In the genomic region with DNA sequence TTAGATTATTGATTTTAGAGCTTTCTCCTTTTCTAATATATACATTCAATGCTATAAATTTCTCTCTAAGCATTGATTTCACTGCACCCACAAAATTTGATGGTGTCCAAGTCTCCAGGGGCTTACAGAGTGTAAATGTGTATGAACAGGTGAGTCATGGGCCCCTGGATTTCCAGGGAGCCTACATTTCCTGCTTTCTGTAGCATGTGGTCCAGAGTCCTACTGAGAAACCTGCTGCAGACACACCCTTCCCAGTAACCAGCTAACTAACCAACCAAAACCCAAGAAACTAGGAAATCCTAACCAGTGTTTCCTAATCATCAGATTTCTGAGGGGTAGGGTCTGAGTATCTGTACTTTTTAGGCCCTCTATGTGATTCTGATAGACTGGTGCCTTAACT, we compare ENCODE assay signal across 25 cellular contexts. TPM values are rescaled to one million over a fixed set of nuclear protein-coding genes. Genes with fewer than 3 reads are reported as not detected.
DNase-seq lines count a peak whose midpoint lies in the region; ATAC-seq and TF ChIP-seq lines count a peak whose summit lies in the region.
"Had no signal": no experiment of that assay in that cellular context is flagged by ENCODE, and none has a peak within 500 bp of the region (broad histone marks: within the 10 kb centered on the region; RNA-seq: fewer than 3 reads in every experiment).

No MANE protein-coding gene starts in this region.

- no peak overlapping the region for H3K27ac ChIP-seq in mammary epithelial cell (ENCODE audit: insufficient read depth, low read depth, low read length)
- no peak overlapping the region for H3K27ac ChIP-seq in tibial nerve
- H3K27ac ChIP-seq: GM23248 had no signal

- H3K36me3 ChIP-seq in mammary epithelial cell (ENCODE audit: insufficient read depth, low read length) (no peaks in the 10 kb centered on the region), tibial nerve (no peaks in the 10 kb centered on the region)
- H3K36me3 ChIP-seq: BE2C had no signal

- H3K4me3 Mint-ChIP-seq in MCF 10A (ENCODE audit: unreplicated experiment): no peak overlapping the region
- no peak overlapping the region for H3K4me3 Mint-ChIP-seq in stimulated activated effector memory CD8-positive, alpha-beta T cell treated with anti-CD3 and anti-CD28 coated beads, Interleukin-12 subunit alpha, Interleukin-12 subunit beta, amount 100 ng/mL, for 72 hours
- H3K4me3 Mint-ChIP-seq: CD14-positive monocyte; CD8-positive, alpha-beta memory T cell had no signal

- H3K79me2 ChIP-seq in mammary epithelial cell (ENCODE audit: insufficient read depth, low read length): no peaks in the 10 kb centered on the region

- ATAC-seq in stimulated activated effector memory CD8-positive, alpha-beta T cell treated with anti-CD3 and anti-CD28 coated beads, Interleukin-12 subunit alpha, Interleukin-12 subunit beta, amount 100 ng/mL, for 72 hours: no peak
- ATAC-seq: Panc1 had no signal

- CTCF ChIA-PET in mammary epithelial cell (lab: Charles Lee; ENCODE audit: low non-redundant PET): no interaction called here
- CTCF ChIA-PET in MCF 10A (lab: Yijun Ruan, JAX): interaction anchor here (0.6 to 0.9 kb wide), 2 partner anchors 27 to 149 kb away, joined by 3 read pairs; no protein-coding TSS in a partner anchor

- H3K9me3 ChIP-seq in mammary epithelial cell (replicated peaks; ENCODE audit: insufficient read depth, low read length) (no peaks in the 10 kb centered on the region), tibial nerve (no peaks in the 10 kb centered on the region)
- H3K9me3 ChIP-seq: BE2C had no signal

- BruUV-seq in mammary epithelial cell (replicated peaks; lab: Mats Ljungman, UMichigan): no TSS peak
- BruUV-seq in MCF 10A (replicated peaks; lab: Mats Ljungman, UMichigan): no TSS peak

- peaks cover 9% of the 10 kb centered on the region for H3K4me1 ChIP-seq in mammary epithelial cell (ENCODE audit: insufficient read depth, low read length)
- no peaks in the 10 kb centered on the region for H3K4me1 ChIP-seq in tibial nerve
- H3K4me1 ChIP-seq: BE2C had no signal

- in situ Hi-C loops in mammary epithelial cell (cut with MboI; ENCODE audit: low sequenced_read_pairs in 2 of 2): no loop called here

- DNase-seq in mammary epithelial cell: peak; percentile 32
- DNase-seq in MCF 10A (ENCODE audit: unreplicated experiment): no peak
- peak; percentile 46 for DNase-seq in epithelial cell of esophagus (ENCODE audit: low read depth)
- DNase-seq in kidney tubule cell (ENCODE audit: low spot score): peak; percentile 51
- DNase-seq in tibial nerve (ENCODE audit: low spot score in 2 of 2): no peak
- DNase-seq in activated CD4-positive, alpha-beta T cell treated with anti-CD3 and anti-CD28 coated beads, Interleukin-2, amount 50 U/mL, for 4 hours: no peak
- no peak for DNase-seq in dedifferentiated amniotic fluid mesenchymal stem cell (ENCODE audit: extremely low spot score)
- DNase-seq in stimulated activated effector memory CD8-positive, alpha-beta T cell treated with anti-CD3 and anti-CD28 coated beads, Interleukin-12 subunit alpha, Interleukin-12 subunit beta, amount 100 ng/mL, for 72 hours (ENCODE audit: low spot score in 2 of 2): no peak
- DNase-seq: 8988T; ACHN; BE2C; CD8-positive, alpha-beta memory T cell; GM23248; H7; NCI-H1092 treated with DMSO at 0.1 percent for 48 hours; NCI-H1436; NCI-H187; NCI-H2081 treated with DMSO at 0.1 percent for 48 hours; NCI-H2171; NCI-H226; NCI-H510A; NCI-H69; SHP77 treated with DMSO at 0.1 percent for 48 hours had no signal

- dilution Hi-C loops in mammary epithelial cell (cut with HindIII; ENCODE audit: low sequenced_read_pairs): no loop called here

- POLR2A ChIA-PET in MCF 10A (lab: Yijun Ruan, JAX): interaction anchor here (0.9 to 1.3 kb wide), 4 partner anchors 25 to 41 kb away, joined by 3 to 6 read pairs (median 3); no protein-coding TSS in a partner anchor

- H4K20me1 ChIP-seq in mammary epithelial cell (ENCODE audit: insufficient read depth, low read length): no peaks in the 10 kb centered on the region

- no peak overlapping the region for H3K9ac ChIP-seq in mammary epithelial cell (ENCODE audit: insufficient read depth, low read length)
- H3K9ac ChIP-seq: GM23248 had no signal

- H3K4me3 ChIP-seq in mammary epithelial cell (replicated peaks in 1 of 3; ENCODE audit: insufficient read depth in 1 of 3, low read depth in 2 of 3, low read length in 3 of 3) (no peak overlapping the region), epithelial cell of esophagus (ENCODE audit: low read length) (no peak overlapping the region), tibial nerve (no peak overlapping the region)
- H3K4me3 ChIP-seq: GM23248 had no signal

- intact Hi-C loops in mammary epithelial cell (cut with micrococcal nuclease): no loop called here
- intact Hi-C loops in MCF 10A (cut with micrococcal nuclease): no loop called here

- peak overlapping the region; percentile 63 for H2AFZ ChIP-seq in mammary epithelial cell (ENCODE audit: low read depth, low read length)
- H2AFZ ChIP-seq: GM23248 had no signal

- H3K27me3 ChIP-seq in mammary epithelial cell (ENCODE audit: insufficient read depth, low read length) (no peaks in the 10 kb centered on the region), tibial nerve (no peaks in the 10 kb centered on the region)
- H3K27me3 ChIP-seq: BE2C had no signal

- H3K27ac Mint-ChIP-seq in MCF 10A (ENCODE audit: low read depth, unreplicated experiment): no peak overlapping the region
- H3K27ac Mint-ChIP-seq in stimulated activated effector memory CD8-positive, alpha-beta T cell treated with anti-CD3 and anti-CD28 coated beads, Interleukin-12 subunit alpha, Interleukin-12 subunit beta, amount 100 ng/mL, for 72 hours: no peak overlapping the region
- H3K27ac Mint-ChIP-seq: CD14-positive monocyte; CD8-positive, alpha-beta memory T cell had no signal

- no peak overlapping the region for H3K4me2 ChIP-seq in mammary epithelial cell (ENCODE audit: insufficient read depth, low read depth, low read length)

- H3K4me1 Mint-ChIP-seq in MCF 10A (ENCODE audit: insufficient read depth, unreplicated experiment): peaks cover 9% of the 10 kb centered on the region
- no peaks in the 10 kb centered on the region for H3K4me1 Mint-ChIP-seq in stimulated activated effector memory CD8-positive, alpha-beta T cell treated with anti-CD3 and anti-CD28 coated beads, Interleukin-12 subunit alpha, Interleukin-12 subunit beta, amount 100 ng/mL, for 72 hours
- H3K4me1 Mint-ChIP-seq: CD14-positive monocyte had no signal

- H3K9me3 Mint-ChIP-seq in MCF 10A (ENCODE audit: unreplicated experiment): no peaks in the 10 kb centered on the region
- H3K9me3 Mint-ChIP-seq in stimulated activated effector memory CD8-positive, alpha-beta T cell treated with anti-CD3 and anti-CD28 coated beads, Interleukin-12 subunit alpha, Interleukin-12 subunit beta, amount 100 ng/mL, for 72 hours: peaks cover 3% of the 10 kb centered on the region

- TF ChIP-seq EP300 in tibial nerve (IDR thresholded peaks at IDR 0.05): no peak

- no peaks in the 10 kb centered on the region for H3K27me3 Mint-ChIP-seq in MCF 10A (ENCODE audit: insufficient read depth, unreplicated experiment)

- no peak for TF ChIP-seq CTCF in mammary epithelial cell (conservative IDR thresholded peaks at IDR 0.05 in 1 of 2, IDR thresholded peaks at IDR 0.05 in 1 of 2; ENCODE audit: extremely low read depth in 1 of 2, insufficient read depth in 1 of 2, low read depth in 1 of 2, low read length in 2 of 2)
- TF ChIP-seq CTCF in MCF 10A (IDR thresholded peaks at IDR 0.05; ENCODE audit: unreplicated experiment): no peak
- TF ChIP-seq CTCF in epithelial cell of esophagus (IDR thresholded peaks at IDR 0.05; ENCODE audit: insufficient read depth, low read depth, low read length, missing control alignments): no peak
- no peak for TF ChIP-seq CTCF in tibial nerve (IDR thresholded peaks at IDR 0.05)

- no peaks in the 10 kb centered on the region for H3K36me3 Mint-ChIP-seq in MCF 10A (ENCODE audit: insufficient read depth, unreplicated experiment)
- H3K36me3 Mint-ChIP-seq in stimulated activated effector memory CD8-positive, alpha-beta T cell treated with anti-CD3 and anti-CD28 coated beads, Interleukin-12 subunit alpha, Interleukin-12 subunit beta, amount 100 ng/mL, for 72 hours: peaks cover 6% of the 10 kb centered on the region
- H3K36me3 Mint-ChIP-seq: CD14-positive monocyte had no signal

- TF ChIP-seq POLR2A in tibial nerve (IDR thresholded peaks at IDR 0.05): no peak

RNA-seq across cellular contexts. Expression of gene TANC1, which starts 39.5 kb away (rescaled TPM):
- total RNA-seq in mammary epithelial cell (10 to 100 TPM; 46.6 to 51.5 TPM), MCF 10A (2022) (31.0 and 35.3 TPM in 2 replicates), tibial nerve (10 to 100 TPM; 43.5 to 66.3 (median 57.6) TPM)
- polyA plus RNA-seq in mammary epithelial cell: 28.8 TPM
- 44.2 TPM for polyA minus RNA-seq in mammary epithelial cell
- polyA plus RNA-seq: CD14-positive monocyte had no signal

Comparison
In these comparisons a context has a peak if more than half of its experiments do, and no peak if none do; other contexts are left out.
1. DNase-seq: peak in mammary epithelial cell (single experiment), epithelial cell of esophagus (single experiment) and kidney tubule cell (single experiment); none in MCF 10A (single experiment), tibial nerve (0 of 2), activated CD4-positive, alpha-beta T cell treated with anti-CD3 and anti-CD28 coated beads, Interleukin-2, amount 50 U/mL, for 4 hours (0 of 2), dedifferentiated amniotic fluid mesenchymal stem cell (single experiment) and stimulated activated effector memory CD8-positive, alpha-beta T cell treated with anti-CD3 and anti-CD28 coated beads, Interleukin-12 subunit alpha, Interleukin-12 subunit beta, amount 100 ng/mL, for 72 hours (0 of 2).